In the genomic region with DNA sequence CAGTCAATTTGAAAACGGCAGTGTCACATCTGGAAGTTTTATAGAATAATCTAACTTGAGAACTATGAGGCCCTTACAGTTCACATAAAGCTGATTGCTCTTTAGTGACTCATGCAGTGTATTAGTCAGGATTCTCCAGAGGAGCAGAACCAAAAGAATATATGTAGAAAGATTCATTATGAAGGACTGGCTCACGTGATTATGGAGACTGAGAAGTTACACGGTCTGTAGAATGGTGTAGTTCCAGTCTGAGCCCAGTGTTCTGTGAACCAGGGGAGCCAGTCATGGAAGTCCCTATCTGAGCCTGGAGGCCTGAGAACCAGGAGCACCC, we compare ENCODE assay signal across 8 cellular contexts. TPM values are rescaled to one million over a fixed set of nuclear protein-coding genes. Genes with fewer than 3 reads are reported as not detected.
DNase-seq lines count a peak whose midpoint lies in the region; ATAC-seq and TF ChIP-seq lines count a peak whose summit lies in the region.

No MANE protein-coding gene starts in this region.

- intact Hi-C loops in CD14-positive monocyte (cut with micrococcal nuclease), result no loop called here

- no peak for TF ChIP-seq POLR2A in tibial nerve (IDR thresholded peaks at IDR 0.05)

- peak overlapping the region in 1 of 4 donors; percentile 52 for H3K27ac ChIP-seq in tibial nerve

- H3K4me1 ChIP-seq in tibial nerve, result peaks cover 0 to 80% (median 25%) of the 10 kb centered on the region in 4 donors

- H3K27ac Mint-ChIP-seq in CD14-positive monocyte (peak overlapping the region in 4 of 7 donors; percentile 4 to 70 (median 26)), mesothelial cell of epicardium (peak overlapping the region; percentile 22)

- H3K9me3 ChIP-seq in tibial nerve, result no peaks in the 10 kb centered on the region

- DNase-seq in CD14-positive monocyte (ENCODE audit: low spot score), result no peak
- DNase-seq in astrocyte of the cerebellum (ENCODE audit: low read depth), result peak; percentile 53
- no peak for DNase-seq in mesothelial cell of epicardium (ENCODE audit: low spot score in 2 of 2, unreplicated experiment in 2 of 2)
- no peak for DNase-seq in tibial nerve (ENCODE audit: low spot score in 2 of 2)
- DNase-seq in DMS 273 treated with DMSO at 0.1 percent for 48 hours (lab: John Stamatoyannopoulos, UW), result no peak

- H3K27me3 Mint-ChIP-seq in CD14-positive monocyte (ENCODE audit: low read depth in 3 of 3), result no peaks in the 10 kb centered on the region
- no peaks in the 10 kb centered on the region for H3K27me3 Mint-ChIP-seq in mesothelial cell of epicardium (ENCODE audit: low read depth)

- H3K4me3 Mint-ChIP-seq in CD14-positive monocyte (no peak overlapping the region), mesothelial cell of epicardium (no peak overlapping the region)

- ATAC-seq in HG02981 (IDR thresholded peaks at IDR 0.05; ENCODE audit: unreplicated experiment) (no peak), GM21737 (IDR thresholded peaks at IDR 0.05; ENCODE audit: unreplicated experiment) (no peak)

- no peaks in the 10 kb centered on the region for H3K36me3 ChIP-seq in tibial nerve

- H3K9me3 Mint-ChIP-seq in CD14-positive monocyte (no peaks in the 10 kb centered on the region), mesothelial cell of epicardium (peaks cover 9% of the 10 kb centered on the region)

- H3K4me3 ChIP-seq in astrocyte of the cerebellum (ENCODE audit: low read depth, low read length) (no peak overlapping the region), tibial nerve (no peak overlapping the region)

- WGBS in tibial nerve, 2 donors, result 28 to 33% methylated on average over 3 of the region's 3 CpGs

- H3K4me1 Mint-ChIP-seq in CD14-positive monocyte (peaks cover 21% of the 10 kb centered on the region), mesothelial cell of epicardium (peaks cover 27% of the 10 kb centered on the region)

- H3K36me3 Mint-ChIP-seq in CD14-positive monocyte (peaks cover 37 to 48% of the 10 kb centered on the region in 2 donors), mesothelial cell of epicardium (peaks cover 20% of the 10 kb centered on the region)

- no peak for TF ChIP-seq RAD21 in Ishikawa (IDR thresholded peaks at IDR 0.05; ENCODE audit: low read depth)

- TF ChIP-seq EP300 in Ishikawa (IDR thresholded peaks at IDR 0.05; ENCODE audit: borderline replicate concordance) (no peak), tibial nerve (IDR thresholded peaks at IDR 0.05) (no peak)

- no peaks in the 10 kb centered on the region for H3K27me3 ChIP-seq in tibial nerve

- in situ Hi-C loops in astrocyte of the cerebellum (cut with HindIII; ENCODE audit: low sequenced_read_pairs), result no loop called here

- TF ChIP-seq CTCF in CD14-positive monocyte (IDR thresholded peaks at IDR 0.05), result no peak
- TF ChIP-seq CTCF in astrocyte of the cerebellum (IDR thresholded peaks at IDR 0.05; ENCODE audit: low read depth, low read length, missing control alignments), result no peak
- TF ChIP-seq CTCF in mesothelial cell of epicardium (IDR thresholded peaks at IDR 0.05; ENCODE audit: unreplicated experiment), result no peak
- TF ChIP-seq CTCF in tibial nerve (IDR thresholded peaks at IDR 0.05), result no peak

TF ChIP-seq in Ishikawa, 13 proteins besides CTCF, POLR2A, EP300 and RAD21:
- TF ChIP-seq FOXM1 (IDR thresholded peaks at IDR 0.05; ENCODE audit: borderline replicate concordance, low read depth) (no peak), TCF12 (IDR thresholded peaks at IDR 0.05; ENCODE audit: low read depth) (no peak), YY1 (IDR thresholded peaks at IDR 0.05; ENCODE audit: low read depth) (no peak), TEAD4 (IDR thresholded peaks at IDR 0.05) (no peak)
- TF ChIP-seq, protein P1, sequence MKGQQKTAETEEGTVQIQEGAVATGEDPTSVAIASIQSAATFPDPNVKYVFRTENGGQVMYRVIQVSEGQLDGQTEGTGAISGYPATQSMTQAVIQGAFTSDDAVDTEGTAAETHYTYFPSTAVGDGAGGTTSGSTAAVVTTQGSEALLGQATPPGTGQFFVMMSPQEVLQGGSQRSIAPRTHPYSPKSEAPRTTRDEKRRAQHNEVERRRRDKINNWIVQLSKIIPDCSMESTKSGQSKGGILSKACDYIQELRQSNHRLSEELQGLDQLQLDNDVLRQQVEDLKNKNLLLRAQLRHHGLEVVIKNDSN (IDR thresholded peaks at IDR 0.05), result peak; percentile 49; the same call in 1 of the 2 replicates

RNA-seq across cellular contexts. Expression of a gene that starts 21.5 kb away (rescaled TPM):
- polyA plus RNA-seq in CD14-positive monocyte, result 10 to 100 TPM; 15.0 to 22.2 TPM
- total RNA-seq in mesothelial cell of epicardium, result 83.4 to 91.9 TPM (median 91.5 TPM) in 3 replicates
- total RNA-seq in tibial nerve, result 10 to 100 TPM; 85.0 to 92.4 (median 88.3) TPM
